In genomic region chr11:69950120-69950519, GRCh38 we compare ENCODE assay signal across 8 cellular contexts.
DNase-seq lines count a peak whose midpoint lies in the region; ATAC-seq and TF ChIP-seq lines count a peak whose summit lies in the region.

No MANE protein-coding gene starts in this region.

- no peak for TF ChIP-seq POLR2A in sigmoid colon (IDR thresholded peaks at IDR 0.05)

- 69 to 75% methylated on average over 8 of the region's 8 CpGs for WGBS in sigmoid colon, 2 donors

- H3K27me3 ChIP-seq in BE2C, result no peaks in the 10 kb centered on the region
- peaks cover 0 to 19% (median 0%) of the 10 kb centered on the region in 3 donors for H3K27me3 ChIP-seq in sigmoid colon

- peaks cover 4% of the 10 kb centered on the region for H3K4me1 ChIP-seq in BE2C
- H3K4me1 ChIP-seq in sigmoid colon, result no peaks in the 10 kb centered on the region

- no peak for TF ChIP-seq EP300 in sigmoid colon (IDR thresholded peaks at IDR 0.05)

- H3K36me3 ChIP-seq in BE2C (no peaks in the 10 kb centered on the region), sigmoid colon (no peaks in the 10 kb centered on the region)

- peak; percentile 93 for TF ChIP-seq CTCF in BE2C (IDR thresholded peaks at IDR 0.05; ENCODE audit: low read depth, low read length)
- TF ChIP-seq CTCF in GM13977 (IDR thresholded peaks at IDR 0.05; ENCODE audit: extremely low read depth, insufficient read depth, missing control alignments), result peak; percentile 32
- peak; percentile 57 for TF ChIP-seq CTCF in VCaP (conservative IDR thresholded peaks at IDR 0.05)
- no peak for TF ChIP-seq CTCF in sigmoid colon (IDR thresholded peaks at IDR 0.05)

- H3K27ac ChIP-seq in VCaP, result no peak overlapping the region
- no peak overlapping the region for H3K27ac ChIP-seq in sigmoid colon

- no peak for ATAC-seq in GM21423 (IDR thresholded peaks at IDR 0.05; ENCODE audit: unreplicated experiment)

- in situ Hi-C loops in GM13977 (cut with MboI; ENCODE audit: low pct_unique_long_range_greater_than_20kb, low sequenced_read_pairs, unreplicated experiment), result no loop called here

- H3K9me3 ChIP-seq in BE2C, result no peaks in the 10 kb centered on the region
- H3K9me3 ChIP-seq in sigmoid colon, result no peaks in the 10 kb centered on the region

- H3K4me3 ChIP-seq in BE2C (ENCODE audit: low read depth, low read length) (no peak overlapping the region), sigmoid colon (no peak overlapping the region)

- intact Hi-C loops in sigmoid colon (cut with DNase I), result no loop called here

- DNase-seq in BE2C (peak; percentile 66), GM13977 (ENCODE audit: low spot score) (peak; percentile 59), islet precursor cell (peak; percentile 70), SIG-M5 treated with dmso at 0.1 percent for 504 hours (lab: John Stamatoyannopoulos, UW; ENCODE audit: unreplicated experiment) (no peak), sigmoid colon (no peak), NCI-H146 (lab: John Stamatoyannopoulos, UW) (no peak)

Comparison
In these comparisons a context has a peak if more than half of its experiments do, and no peak if none do; other contexts are left out.
1. DNase-seq: peak in BE2C (single experiment), GM13977 (single experiment) and islet precursor cell (single experiment); none in SIG-M5 treated with dmso at 0.1 percent for 504 hours (single experiment), sigmoid colon (single experiment) and NCI-H146 (single experiment).
2. CTCF ChIP-seq: peak in BE2C (single experiment), GM13977 (single experiment) and VCaP (single experiment); none in sigmoid colon (0 of 4).